34 cellular contexts compared by ENCODE assay signal in genomic region chr4:83393908-83394307, GRCh38. TPM values are rescaled to one million over a fixed set of nuclear protein-coding genes. Genes with fewer than 3 reads are reported as not detected.
"Had no signal": no experiment of that assay in that cellular context is flagged by ENCODE, and none has a peak within 500 bp of the region (broad histone marks: within the 10 kb centered on the region; RNA-seq: fewer than 3 reads in every experiment).

No MANE protein-coding gene starts in this region.

- ATAC-seq: activated naive CD4-positive, alpha-beta T cell treated with anti-CD3 and anti-CD28 coated beads, Interleukin-2, amount 50 U/mL, for 72 hours; activated naive CD8-positive, alpha-beta T cell treated with anti-CD3 and anti-CD28 coated beads, Interleukin-2, amount 50 U/mL, for 24 hours; activated T-cell treated with anti-CD3 and anti-CD28 coated beads, Interleukin-2, amount 50 U/mL, for 4 hours; activated T-cell treated with anti-CD3 and anti-CD28 coated beads, Interleukin-2, amount 50 U/mL, for 72 hours; activated T-helper 17 cell treated with anti-CD3 and anti-CD28 coated beads, Interleukin-2, amount 50 U/mL, for 72 hours; body of pancreas had no signal

- FAIRE-seq: astrocyte, bronchial epithelial cell had no signal

- H3K4me3 ChIP-seq: adrenal gland, ascending aorta, body of pancreas, breast epithelium, cardiac muscle cell had no signal

- H3K27ac ChIP-seq: adrenal gland, ascending aorta, body of pancreas, brain microvascular endothelial cell, breast epithelium, cardiac muscle cell had no signal

- H3K36me3 ChIP-seq: adrenal gland, brain microvascular endothelial cell, breast epithelium, cardiac muscle cell had no signal

- H3K27me3 ChIP-seq: adrenal gland, ascending aorta, body of pancreas, brain microvascular endothelial cell, breast epithelium had no signal

- H3K4me1 ChIP-seq: ascending aorta, breast epithelium had no signal

- DNase-seq: activated effector memory CD4-positive, alpha-beta T cell treated with anti-CD3 and anti-CD28 coated beads, Interleukin-2, amount 50 U/mL, for 16 hours; activated effector memory CD4-positive, alpha-beta T cell treated with Interleukin-2 at 50 U/mL for 16 hours; activated gamma-delta T cell; activated gamma-delta T cell treated with Interleukin-2 at 50 U/mL for 16 hours; activated naive CD4-positive, alpha-beta T cell; activated naive CD4-positive, alpha-beta T cell treated with anti-CD3 and anti-CD28 coated beads for 36 hours; activated naive CD4-positive, alpha-beta T cell treated with anti-CD3 and anti-CD28 coated beads, Interleukin-2, amount 10 ng/mL, durations not matched to agents 7 days and 5 days; activated naive CD4-positive, alpha-beta T cell treated with anti-CD3 and anti-CD28 coated beads, Interleukin-2, amount 50 U/mL, for 16 hours; activated naive CD4-positive, alpha-beta T cell treated with Interleukin-2 at 50 U/mL for 16 hours; activated naive CD8-positive, alpha-beta T cell treated with anti-CD3 and anti-CD28 coated beads for 36 hours; activated naive CD8-positive, alpha-beta T cell treated with anti-CD3 and anti-CD28 coated beads, Interleukin-2, amount 10 ng/mL, durations not matched to agents 7 days and 5 days; activated naive CD8-positive, alpha-beta T cell treated with anti-CD3 and anti-CD28 coated beads, Interleukin-2, amount 50 U/mL, for 24 hours; activated T-cell treated with anti-CD3 and anti-CD28 coated beads, Interleukin-2, amount 50 U/mL, for 1 hour; activated T-cell treated with anti-CD3 and anti-CD28 coated beads, Interleukin-2, amount 50 U/mL, for 24 hours; activated T-cell treated with anti-CD3 and anti-CD28 coated beads, Interleukin-2, amount 50 U/mL, for 4 hours; activated T-cell treated with anti-CD3 and anti-CD28 coated beads, Interleukin-2, amount 50 U/mL, for 48 hours; activated T-cell treated with anti-CD3 and anti-CD28 coated beads, Interleukin-2, amount 50 U/mL, for 72 hours; adrenal gland; amniotic stem cell; amygdala; anterior cingulate cortex; aorta; body of pancreas; brain microvascular endothelial cell; caudate nucleus; central memory CD4-positive, alpha-beta T cell; cerebellar nuclear complex had no signal

- H3K9me3 ChIP-seq: adrenal gland, body of pancreas had no signal

RNA-seq across cellular contexts. Expression of gene HPSE, which starts 59.3 kb away (rescaled TPM):
- polyA plus RNA-seq: cardiac muscle cell had no signal
